ENCODE assay signal across 28 cellular contexts in the genomic region with DNA sequence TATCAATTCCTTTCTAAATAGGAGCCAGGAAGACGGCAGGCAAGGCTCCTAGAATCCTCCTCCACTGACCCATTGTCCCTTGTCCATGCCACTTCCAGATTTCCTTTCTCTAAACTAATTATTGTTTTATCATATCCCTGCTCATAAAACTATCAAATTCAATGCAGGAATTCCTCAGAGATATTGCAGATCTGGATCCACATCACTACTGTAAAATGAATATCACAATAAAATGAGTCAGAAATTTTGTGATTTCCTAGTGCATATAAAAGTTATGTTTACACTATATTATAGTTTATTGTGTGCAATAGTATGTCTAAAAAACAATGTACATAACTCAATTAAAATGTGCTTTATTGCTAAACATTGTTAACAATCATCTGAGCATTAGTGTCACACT.
"Had no signal": no experiment of that assay in that cellular context is flagged by ENCODE, and none has a peak within 500 bp of the region (broad histone marks: within the 10 kb centered on the region; RNA-seq: fewer than 3 reads in every experiment).

No MANE protein-coding gene starts in this region.

- DNase-seq: stimulated activated CD4-positive, alpha-beta T cell treated with anti-CD3 and anti-CD28 coated beads, Interleukin-2, amount 100 ng/mL, for 48 hours; stimulated activated CD4-positive, alpha-beta T cell treated with anti-CD3 and anti-CD28 coated beads, Interleukin-4, amount 100 ng/mL, for 1 hour; stimulated activated CD4-positive, alpha-beta T cell treated with anti-CD3 and anti-CD28 coated beads, Interleukin-4, amount 100 ng/mL, for 24 hours; stimulated activated CD4-positive, alpha-beta T cell treated with anti-CD3 and anti-CD28 coated beads, Interleukin-4, amount 100 ng/mL, for 4 hours; stimulated activated CD8-positive, alpha-beta memory T cell treated with anti-CD3 and anti-CD28 coated beads, Interleukin-4, amount 100 ng/mL, for 48 hours; stimulated activated naive B cell treated with anti-CD40 and anti-IgM and Interleukin-4, amounts not matched to agents 10 μg/mL and 1 μg/mL and 100 μg/mL, for 72 hours; stimulated activated naive CD4-positive, alpha-beta T cell; stimulated activated naive CD4-positive, alpha-beta T cell treated with Interleukin-2 at 50 U/mL for 16 hours; stimulated activated naive CD8-positive, alpha-beta T cell treated with anti-CD3 and anti-CD28 coated beads, Interleukin-15, amount 100 ng/mL, for 72 hours; stimulated activated naive CD8-positive, alpha-beta T cell treated with anti-CD3 and anti-CD28 coated beads, Interleukin-15, Interleukin-2, amounts not matched to agents 100 U/mL and 50 U/mL, for 24 hours; stomach; substantia nigra; testis; thyroid gland; tibial artery; transverse colon; trophoblast cell; upper lobe of right lung; uterus had no signal

- ATAC-seq: stimulated activated effector memory CD8-positive, alpha-beta T cell treated with anti-CD3 and anti-CD28 coated beads, Interleukin-12 subunit alpha, Interleukin-12 subunit beta, amount 100 ng/mL, for 72 hours; stimulated activated memory B cell treated with anti-CD40 and anti-IgM and Interleukin-4, amounts not matched to agents 10 μg/mL and 1 μg/mL and 100 μg/mL, for 72 hours; stimulated activated naive B cell treated with anti-CD40 and anti-IgM and Interleukin-4, amounts not matched to agents 10 μg/mL and 1 μg/mL and 100 μg/mL, for 72 hours; stimulated activated naive CD8-positive, alpha-beta T cell treated with anti-CD3 and anti-CD28 coated beads, Interleukin-15, amount 100 ng/mL, for 72 hours; stimulated activated naive CD8-positive, alpha-beta T cell treated with anti-CD3 and anti-CD28 coated beads, Interleukin-15, Interleukin-2, amounts not matched to agents 100 U/mL and 50 U/mL, for 24 hours; upper lobe of right lung had no signal

- H3K36me3 Mint-ChIP-seq: stimulated activated effector memory CD8-positive, alpha-beta T cell treated with anti-CD3 and anti-CD28 coated beads, Interleukin-12 subunit alpha, Interleukin-12 subunit beta, amount 100 ng/mL, for 72 hours; stimulated activated memory B cell treated with anti-CD40 and anti-IgM and Interleukin-4, amounts not matched to agents 10 μg/mL and 1 μg/mL and 100 μg/mL, for 72 hours; stimulated activated naive B cell treated with anti-CD40 and anti-IgM and Interleukin-4, amounts not matched to agents 10 μg/mL and 1 μg/mL and 100 μg/mL, for 72 hours; type B pancreatic cell had no signal

- H3K27ac ChIP-seq: stomach, suprapubic skin, testis, thoracic aorta, thyroid gland, tibial artery, tibial nerve, transverse colon, upper lobe of left lung, upper lobe of right lung, uterus, vagina had no signal

- H3K4me1 ChIP-seq: suprapubic skin, testis, thyroid gland, tibial nerve, transverse colon, upper lobe of left lung, upper lobe of right lung, uterus, vagina had no signal

- H3K9me3 ChIP-seq: stomach, suprapubic skin, testis, thyroid gland, tibial artery, tibial nerve, transverse colon, upper lobe of left lung, upper lobe of right lung, uterus, vagina had no signal

- H3K9me3 Mint-ChIP-seq: stimulated activated naive B cell treated with anti-CD40 and anti-IgM and Interleukin-4, amounts not matched to agents 10 μg/mL and 1 μg/mL and 100 μg/mL, for 72 hours; stimulated activated naive CD8-positive, alpha-beta T cell treated with anti-CD3 and anti-CD28 coated beads, Interleukin-15, Interleukin-2, amounts not matched to agents 100 ng/mL and 50 ng/mL, for 24 hours; type B pancreatic cell had no signal

- H3K4me3 Mint-ChIP-seq: stimulated activated effector memory CD8-positive, alpha-beta T cell treated with anti-CD3 and anti-CD28 coated beads, Interleukin-12 subunit alpha, Interleukin-12 subunit beta, amount 100 ng/mL, for 72 hours; stimulated activated memory B cell treated with anti-CD40 and anti-IgM and Interleukin-4, amounts not matched to agents 10 μg/mL and 1 μg/mL and 100 μg/mL, for 72 hours; stimulated activated naive B cell treated with anti-CD40 and anti-IgM and Interleukin-4, amounts not matched to agents 10 μg/mL and 1 μg/mL and 100 μg/mL, for 72 hours; stimulated activated naive CD8-positive, alpha-beta T cell treated with anti-CD3 and anti-CD28 coated beads, Interleukin-15, amount 100 ng/mL, for 72 hours; stimulated activated naive CD8-positive, alpha-beta T cell treated with anti-CD3 and anti-CD28 coated beads, Interleukin-15, Interleukin-2, amounts not matched to agents 100 ng/mL and 50 ng/mL, for 24 hours; type B pancreatic cell had no signal

- H3K27me3 ChIP-seq: stomach, suprapubic skin, testis, thyroid gland, tibial artery, tibial nerve, transverse colon, upper lobe of left lung, upper lobe of right lung, uterus, vagina had no signal

- H3K27me3 Mint-ChIP-seq: stimulated activated memory B cell treated with anti-CD40 and anti-IgM and Interleukin-4, amounts not matched to agents 10 μg/mL and 1 μg/mL and 100 μg/mL, for 72 hours; stimulated activated naive B cell treated with anti-CD40 and anti-IgM and Interleukin-4, amounts not matched to agents 10 μg/mL and 1 μg/mL and 100 μg/mL, for 72 hours; stimulated activated naive CD8-positive, alpha-beta T cell treated with anti-CD3 and anti-CD28 coated beads, Interleukin-15, amount 100 ng/mL, for 72 hours; stimulated activated naive CD8-positive, alpha-beta T cell treated with anti-CD3 and anti-CD28 coated beads, Interleukin-15, Interleukin-2, amounts not matched to agents 100 ng/mL and 50 ng/mL, for 24 hours; type B pancreatic cell had no signal

- H3K27ac Mint-ChIP-seq: stimulated activated effector memory CD8-positive, alpha-beta T cell treated with anti-CD3 and anti-CD28 coated beads, Interleukin-12 subunit alpha, Interleukin-12 subunit beta, amount 100 ng/mL, for 72 hours; stimulated activated memory B cell treated with anti-CD40 and anti-IgM and Interleukin-4, amounts not matched to agents 10 μg/mL and 1 μg/mL and 100 μg/mL, for 72 hours; stimulated activated naive B cell treated with anti-CD40 and anti-IgM and Interleukin-4, amounts not matched to agents 10 μg/mL and 1 μg/mL and 100 μg/mL, for 72 hours; stimulated activated naive CD8-positive, alpha-beta T cell treated with anti-CD3 and anti-CD28 coated beads, Interleukin-15, amount 100 ng/mL, for 72 hours; stimulated activated naive CD8-positive, alpha-beta T cell treated with anti-CD3 and anti-CD28 coated beads, Interleukin-15, Interleukin-2, amounts not matched to agents 100 ng/mL and 50 ng/mL, for 24 hours; type B pancreatic cell had no signal

- H3K36me3 ChIP-seq: stomach, suprapubic skin, thoracic aorta, thyroid gland, tibial artery, tibial nerve, transverse colon, upper lobe of left lung, upper lobe of right lung, uterus, vagina had no signal

- H3K4me3 ChIP-seq: stomach, suprapubic skin, testis, thoracic aorta, thyroid gland, tibial artery, tibial nerve, transverse colon, upper lobe of left lung, upper lobe of right lung, uterus, vagina had no signal

- H3K4me1 Mint-ChIP-seq: stimulated activated effector memory CD8-positive, alpha-beta T cell treated with anti-CD3 and anti-CD28 coated beads, Interleukin-12 subunit alpha, Interleukin-12 subunit beta, amount 100 ng/mL, for 72 hours; stimulated activated memory B cell treated with anti-CD40 and anti-IgM and Interleukin-4, amounts not matched to agents 10 μg/mL and 1 μg/mL and 100 μg/mL, for 72 hours; stimulated activated naive B cell treated with anti-CD40 and anti-IgM and Interleukin-4, amounts not matched to agents 10 μg/mL and 1 μg/mL and 100 μg/mL, for 72 hours; stimulated activated naive CD8-positive, alpha-beta T cell treated with anti-CD3 and anti-CD28 coated beads, Interleukin-15, amount 100 ng/mL, for 72 hours had no signal
